Comparison of ENCODE assay signal across 17 cellular contexts in genomic region chr19:34994286-34994642, GRCh38. TPM values are rescaled to one million over a fixed set of nuclear protein-coding genes. Genes with fewer than 3 reads are reported as not detected.
DNase-seq lines count a peak whose midpoint lies in the region; ATAC-seq and TF ChIP-seq lines count a peak whose summit lies in the region.
"Had no signal": no experiment of that assay in that cellular context is flagged by ENCODE, and none has a peak within 500 bp of the region (broad histone marks: within the 10 kb centered on the region; RNA-seq: fewer than 3 reads in every experiment).

No MANE protein-coding gene starts in this region.

- TF ChIP-seq CTCF in heart left ventricle (IDR thresholded peaks at IDR 0.05), result no peak
- TF ChIP-seq CTCF in parathyroid adenoma (IDR thresholded peaks at IDR 0.05), result no peak

- intact Hi-C loops in heart left ventricle (cut with DNase I) (loop anchor here in 1 of 10 donors (1.0 kb wide), 1 partner anchor 21 kb away; no protein-coding TSS in a partner anchor), cardiac septum (cut with DNase I) (no loop called here)

- no peak for TF ChIP-seq POLR2A in heart left ventricle (IDR thresholded peaks at IDR 0.05)

- H3K27me3 ChIP-seq in heart left ventricle (no peaks in the 10 kb centered on the region), parathyroid adenoma (ENCODE audit: control insufficient read depth, insufficient read depth, low read length) (no peaks in the 10 kb centered on the region)
- H3K27me3 ChIP-seq: Peyer's patch, suprapubic skin had no signal

- peak overlapping the region in 2 of 5 donors; percentile 13 to 52 for H3K4me3 Mint-ChIP-seq in immature natural killer cell
- H3K4me3 Mint-ChIP-seq: activated CD8-positive, alpha-beta T cell treated with anti-CD3 and anti-CD28 coated beads, Interleukin-2, amount 10 ng/mL, durations not matched to agents 7 days and 5 days had no signal

- H3K36me3 ChIP-seq in heart left ventricle (no peaks in the 10 kb centered on the region), parathyroid adenoma (ENCODE audit: control insufficient read depth, insufficient read depth, low read length) (no peaks in the 10 kb centered on the region)
- H3K36me3 ChIP-seq: Peyer's patch, suprapubic skin had no signal

- H2AFZ ChIP-seq in parathyroid adenoma, result no peak overlapping the region

- H3K4me1 ChIP-seq in heart left ventricle, result peaks cover 0 to 62% (median 33%) of the 10 kb centered on the region in 12 donors
- peaks cover 4% of the 10 kb centered on the region for H3K4me1 ChIP-seq in parathyroid adenoma

- 52 to 74% (median 63%) methylated on average over 9 of the region's 9 CpGs for WGBS in heart left ventricle, 4 donors

- no peaks in the 10 kb centered on the region for H3K36me3 Mint-ChIP-seq in immature natural killer cell
- H3K36me3 Mint-ChIP-seq: CD8-positive, alpha-beta memory T cell had no signal

- peak overlapping the region; percentile 48 to 100 (median 84) for H3K27ac ChIP-seq in heart left ventricle
- H3K27ac ChIP-seq in parathyroid adenoma, result peak overlapping the region; percentile 56
- H3K27ac ChIP-seq: epithelial cell of prostate had no signal

- DNase-seq in heart left ventricle, result no peak
- no peak for DNase-seq in cardiac septum (ENCODE audit: low spot score)
- DNase-seq in immature natural killer cell, result peak in 2 of 3 donors; percentile 26 to 35
- no peak for DNase-seq in COR-L47 (lab: John Stamatoyannopoulos, UW)
- no peak for DNase-seq in activated T-cell treated with anti-CD3 and anti-CD28 coated beads for 4 hours
- DNase-seq: activated CD8-positive, alpha-beta T cell treated with anti-CD3 and anti-CD28 coated beads, Interleukin-2, amount 10 ng/mL, durations not matched to agents 7 days and 5 days; amygdala; CD8-positive, alpha-beta memory T cell; HCEC 1CT; kidney glomerular epithelial cell had no signal

- no peak overlapping the region for H3K9ac ChIP-seq in parathyroid adenoma

- H3K4me1 Mint-ChIP-seq in immature natural killer cell, result peaks cover 21 to 27% of the 10 kb centered on the region in 2 donors

- ATAC-seq in heart left ventricle (peak in 1 of 4 donors; percentile 11), HG03175 (IDR thresholded peaks at IDR 0.05; ENCODE audit: unreplicated experiment) (no peak), GM21423 (IDR thresholded peaks at IDR 0.05; ENCODE audit: unreplicated experiment) (no peak)
- ATAC-seq: activated CD8-positive, alpha-beta T cell treated with anti-CD3 and anti-CD28 coated beads, Interleukin-2, amount 10 ng/mL, durations not matched to agents 7 days and 5 days had no signal

- no peak overlapping the region for H3K4me2 ChIP-seq in parathyroid adenoma (ENCODE audit: low read length)

- H3K79me2 ChIP-seq in parathyroid adenoma, result no peaks in the 10 kb centered on the region

- no peaks in the 10 kb centered on the region for H3K9me3 ChIP-seq in heart left ventricle
- H3K9me3 ChIP-seq in parathyroid adenoma (ENCODE audit: control insufficient read depth, low read length), result no peaks in the 10 kb centered on the region
- H3K9me3 ChIP-seq: mucosa of descending colon, suprapubic skin had no signal

- H3K9me3 Mint-ChIP-seq in immature natural killer cell, result peaks cover 0 to 2% (median 0%) of the 10 kb centered on the region in 6 donors
- H3K9me3 Mint-ChIP-seq: CD8-positive, alpha-beta memory T cell had no signal

- peak overlapping the region in 2 of 6 donors; percentile 16 to 59 for H3K27ac Mint-ChIP-seq in immature natural killer cell
- H3K27ac Mint-ChIP-seq: activated CD8-positive, alpha-beta T cell treated with anti-CD3 and anti-CD28 coated beads, Interleukin-2, amount 10 ng/mL, durations not matched to agents 7 days and 5 days; CD8-positive, alpha-beta memory T cell had no signal

- no peak overlapping the region for H3K4me3 ChIP-seq in heart left ventricle
- H3K4me3 ChIP-seq in parathyroid adenoma (ENCODE audit: low read depth, low read length), result no peak overlapping the region
- H3K4me3 ChIP-seq: mucosa of descending colon, Peyer's patch, suprapubic skin had no signal

- peaks cover 3 to 9% (median 4%) of the 10 kb centered on the region in 3 donors for H3K27me3 Mint-ChIP-seq in immature natural killer cell (ENCODE audit: low read depth in 3 of 3)

RNA-seq across cellular contexts. Expression of gene GRAMD1A, which starts 5.9 kb away (rescaled TPM):
- total RNA-seq in heart left ventricle (10 to 100 TPM; 21.8 to 64.5 (median 29.0) TPM), cardiac septum (38.3 TPM)
- polyA plus RNA-seq in heart left ventricle (10 to 100 TPM; 31.3 to 36.3 TPM), immature natural killer cell (10 to 100 TPM in 1 of 3 donors, 1 to 10 TPM in 2; 6.7 to 19.1 (median 7.8) TPM)

RNA-seq across cellular contexts. Expression of gene ZNF792, which starts 30.2 kb away (rescaled TPM):
- total RNA-seq in heart left ventricle, result 1 to 10 TPM; 2.7 to 8.2 (median 4.2) TPM
- 1 to 10 TPM; 1.3 to 2.2 TPM for polyA plus RNA-seq in heart left ventricle
- 4.0 TPM for total RNA-seq in cardiac septum
- 10 to 100 TPM in 2 of 3 donors, 1 to 10 TPM in 1; 8.4 to 17.2 (median 10.6) TPM for polyA plus RNA-seq in immature natural killer cell

RNA-seq across cellular contexts. Expression of gene SCN1B, which starts 36.0 kb away (rescaled TPM):
- total RNA-seq in heart left ventricle (10 to 100 TPM; 22.1 to 68.3 (median 32.4) TPM), cardiac septum (58.7 TPM)
- polyA plus RNA-seq in heart left ventricle (10 to 100 TPM; 19.7 to 64.4 TPM), immature natural killer cell (under 1 TPM; 0.27 to 0.83 (median 0.58) TPM)

RNA-seq across cellular contexts. Expression of gene HPN, which starts 47.3 kb away (rescaled TPM):
- total RNA-seq in heart left ventricle (10 to 100 TPM in 1 of 9 donors, 1 to 10 TPM in 8; 1.1 to 13.4 (median 3.3) TPM), cardiac septum (4.9 TPM)
- polyA plus RNA-seq in heart left ventricle (1 to 10 TPM in 1 of 2 donors, under 1 TPM in 1; 0.80 to 1.4 TPM), immature natural killer cell (not detected)
- total RNA-seq: activated CD8-positive, alpha-beta T cell treated with anti-CD3 and anti-CD28 coated beads, Interleukin-2, amount 10 ng/mL, durations not matched to agents 7 days and 5 days; CD8-positive, alpha-beta memory T cell had no signal

Comparison
In these comparisons a context has a peak if more than half of its experiments do, and no peak if none do; other contexts are left out.
1. DNase-seq: peak in immature natural killer cell (2 of 3); none in heart left ventricle (0 of 5), cardiac septum (single experiment), COR-L47 (single experiment) and activated T-cell treated with anti-CD3 and anti-CD28 coated beads for 4 hours (single experiment).